8 cellular contexts compared by ENCODE assay signal in genomic region chr2:224650815-224651439, GRCh38.
DNase-seq lines count a peak whose midpoint lies in the region; ATAC-seq and TF ChIP-seq lines count a peak whose summit lies in the region.

No MANE protein-coding gene starts in this region.

- POLR2A ChIA-PET in AG04450 (lab: Yijun Ruan, JAX) = no interaction called here

- H3K9me3 ChIP-seq in AG04450 (ENCODE audit: control insufficient read depth, insufficient read depth, low read length) = peaks cover 8% of the 10 kb centered on the region; the same call in 1 of the 2 replicates

- no peak overlapping the region for H3K27ac ChIP-seq in AG04450 (ENCODE audit: low read depth, low read length)

- DNase-seq in AG04450 (ENCODE audit: low read depth, low spot score) = peak; percentile 11
- DNase-seq in GM12865 (ENCODE audit: low read depth) = peak; percentile 61
- DNase-seq in NCI-H524 treated with DMSO at 0.1 percent for 48 hours (lab: John Stamatoyannopoulos, UW) = peak; percentile 19
- peak; percentile 6 for DNase-seq in brain pericyte (ENCODE audit: low read depth, low spot score)
- peak; percentile 37 for DNase-seq in iris pigment epithelial cell (ENCODE audit: low read depth)
- DNase-seq in superior temporal gyrus (ENCODE audit: extremely low spot score) = peak; percentile 90
- no peak for DNase-seq in stimulated activated CD8-positive, alpha-beta memory T cell treated with anti-CD3 and anti-CD28 coated beads, Interleukin-4, amount 100 ng/mL, for 48 hours

- H3K27me3 ChIP-seq in AG04450 (ENCODE audit: control insufficient read depth, insufficient read depth, low read length) = peaks cover 3% of the 10 kb centered on the region

- TF ChIP-seq CTCF in AG04450 (IDR thresholded peaks at IDR 0.05; ENCODE audit: low read depth, low read length) (peak; percentile 84), GM12865 (IDR thresholded peaks at IDR 0.05; ENCODE audit: insufficient read depth, low read depth, low read length, missing control alignments) (peak; percentile 71)

- CTCF ChIA-PET in AG04450 (lab: Charles Lee) = interaction anchor here (0.6 to 3.1 kb wide), 42 partner anchors 9 to 1812 kb away, joined by 3 to 43 read pairs (median 4); partner anchors contain the start of gene CUL3

- H3K4me3 ChIP-seq in AG04450 (ENCODE audit: low read depth, low read length) (no peak overlapping the region), GM12865 (ENCODE audit: low read depth, low read length) (no peak overlapping the region)

- peak; percentile 78 for ATAC-seq in HG03139 (IDR thresholded peaks at IDR 0.05; ENCODE audit: unreplicated experiment)
